ENCODE assay signal across 12 cellular contexts in the genomic region with DNA sequence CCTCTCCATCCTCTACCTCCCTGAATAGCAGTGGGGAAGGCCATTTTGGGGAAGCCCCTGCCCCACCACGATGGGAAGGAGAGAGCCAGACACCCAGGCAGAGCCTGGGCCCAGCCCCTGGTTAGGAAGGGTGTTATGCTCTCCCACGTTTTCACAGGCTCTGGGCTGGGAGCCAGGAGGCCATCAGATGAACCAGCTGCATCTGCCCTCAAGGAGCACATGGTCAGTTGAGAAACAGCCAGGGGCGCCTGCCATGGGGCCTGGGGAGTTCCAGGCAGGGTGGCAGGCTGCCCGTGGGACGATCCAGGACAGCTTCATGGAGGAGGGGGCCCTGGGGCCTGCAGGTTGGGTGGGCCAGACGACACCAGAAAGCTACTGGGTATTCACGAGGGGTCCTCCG. TPM values are rescaled to one million over a fixed set of nuclear protein-coding genes. Genes with fewer than 3 reads are reported as not detected.
A peak's percentile ranks its signal among the peaks of the same experiment; 100 is the strongest.
DNase-seq lines count a peak whose midpoint lies in the region; ATAC-seq and TF ChIP-seq lines count a peak whose summit lies in the region.
"Had no signal": no experiment of that assay in that cellular context is flagged by ENCODE, and none has a peak within 500 bp of the region (broad histone marks: within the 10 kb centered on the region; RNA-seq: fewer than 3 reads in every experiment).

No MANE protein-coding gene starts in this region.

- H3K27me3 Mint-ChIP-seq in activated CD4-positive, alpha-beta T cell treated with anti-CD3 and anti-CD28 coated beads for 36 hours: no peaks in the 10 kb centered on the region

- intact Hi-C loops in activated CD4-positive, alpha-beta T cell treated with anti-CD3 and anti-CD28 coated beads for 36 hours (cut with DNase I, micrococcal nuclease): no loop called here
- intact Hi-C loops in left ventricle myocardium inferior (cut with micrococcal nuclease): no loop called here
- intact Hi-C loops in thyroid gland (cut with DNase I): no loop called here

- no peak overlapping the region for H3K4me3 ChIP-seq in left ventricle myocardium inferior
- no peak overlapping the region for H3K4me3 ChIP-seq in thyroid gland (replicated peaks in 1 of 3)
- H3K4me3 ChIP-seq: left lung, neural progenitor cell had no signal

- H3K27ac ChIP-seq in angular gyrus (ENCODE audit: low read depth, low read length) (peak overlapping the region; percentile 50), left ventricle myocardium inferior (replicated peaks) (peak overlapping the region; percentile 66), thyroid gland (no peak overlapping the region)
- H3K27ac ChIP-seq: left lung, neural progenitor cell had no signal

- 83 to 91% methylated on average over 6 to 8 of the region's 8 CpGs for WGBS in thyroid gland, 2 donors

- H3K27me3 ChIP-seq in left ventricle myocardium inferior (ENCODE audit: low read depth) (no peaks in the 10 kb centered on the region), thyroid gland (no peaks in the 10 kb centered on the region)

- no peaks in the 10 kb centered on the region for H3K36me3 Mint-ChIP-seq in activated CD4-positive, alpha-beta T cell treated with anti-CD3 and anti-CD28 coated beads for 36 hours (ENCODE audit: low read depth)
- H3K36me3 Mint-ChIP-seq: neural progenitor cell had no signal

- H3K27ac Mint-ChIP-seq in activated CD4-positive, alpha-beta T cell treated with anti-CD3 and anti-CD28 coated beads for 36 hours: no peak overlapping the region
- H3K27ac Mint-ChIP-seq: neural progenitor cell had no signal

- no peaks in the 10 kb centered on the region for H3K36me3 ChIP-seq in left ventricle myocardium inferior
- H3K36me3 ChIP-seq in thyroid gland: no peaks in the 10 kb centered on the region
- H3K36me3 ChIP-seq: left lung, neural progenitor cell had no signal

- no peak for ATAC-seq in activated CD4-positive, alpha-beta T cell treated with anti-CD3 and anti-CD28 coated beads for 36 hours
- no peak for ATAC-seq in HG03457 (IDR thresholded peaks at IDR 0.05; ENCODE audit: unreplicated experiment)
- ATAC-seq: left lung had no signal

- peak; percentile 3 for DNase-seq in activated CD4-positive, alpha-beta T cell treated with anti-CD3 and anti-CD28 coated beads for 36 hours
- DNase-seq in activated CD4-positive, alpha-beta T cell treated with anti-CD3 and anti-CD28 coated beads, Interleukin-2, amount 50 U/mL, for 4 hours: no peak
- DNase-seq in left ventricle myocardium inferior: peak; percentile 83
- DNase-seq in thyroid gland: peak; percentile 20 to 42
- no peak for DNase-seq in ureter (ENCODE audit: low spot score)
- DNase-seq in DMS114 treated with DMSO at 0.1 percent for 48 hours (lab: John Stamatoyannopoulos, UW; ENCODE audit: unreplicated experiment): no peak
- DNase-seq: DMS79, NCI-H526 had no signal

- no peak for TF ChIP-seq CTCF in left ventricle myocardium inferior (IDR thresholded peaks at IDR 0.05; ENCODE audit: borderline replicate concordance)
- no peak for TF ChIP-seq CTCF in thyroid gland (IDR thresholded peaks at IDR 0.05)

- CTCF ChIA-PET in activated CD4-positive, alpha-beta T cell treated with anti-CD3 and anti-CD28 coated beads for 36 hours (lab: Charles Lee): interaction anchor here (1.1 kb wide), 1 partner anchor 37 kb away, joined by 4 read pairs; no protein-coding TSS in a partner anchor

- H3K4me1 Mint-ChIP-seq in activated CD4-positive, alpha-beta T cell treated with anti-CD3 and anti-CD28 coated beads for 36 hours: no peaks in the 10 kb centered on the region

- no peak overlapping the region for H3K4me3 Mint-ChIP-seq in activated CD4-positive, alpha-beta T cell treated with anti-CD3 and anti-CD28 coated beads for 36 hours
- H3K4me3 Mint-ChIP-seq: neural progenitor cell had no signal

- TF ChIP-seq POLR2A in thyroid gland (IDR thresholded peaks at IDR 0.05): no peak

- no peaks in the 10 kb centered on the region for H3K9me3 Mint-ChIP-seq in activated CD4-positive, alpha-beta T cell treated with anti-CD3 and anti-CD28 coated beads for 36 hours (ENCODE audit: low read depth)
- H3K9me3 Mint-ChIP-seq: neural progenitor cell had no signal

- H3K4me1 ChIP-seq in left ventricle myocardium inferior: peaks cover 88% of the 10 kb centered on the region
- peaks cover 7 to 15% of the 10 kb centered on the region in 2 donors for H3K4me1 ChIP-seq in thyroid gland
- H3K4me1 ChIP-seq: left lung had no signal

- POLR2A ChIA-PET in activated CD4-positive, alpha-beta T cell treated with anti-CD3 and anti-CD28 coated beads for 36 hours (lab: Charles Lee): no interaction called here

- no peaks in the 10 kb centered on the region for H3K9me3 ChIP-seq in left ventricle myocardium inferior (replicated peaks)
- no peaks in the 10 kb centered on the region for H3K9me3 ChIP-seq in thyroid gland
- H3K9me3 ChIP-seq: left lung had no signal

RNA-seq across cellular contexts. Expression of a gene that starts 47.5 kb away (rescaled TPM):
- total RNA-seq in activated CD4-positive, alpha-beta T cell treated with anti-CD3 and anti-CD28 coated beads for 36 hours: 1 to 10 TPM; 1.1 to 1.8 TPM
- total RNA-seq in left ventricle myocardium inferior: 98.0 TPM
- 10 to 100 TPM in 3 of 4 donors, 1 to 10 TPM in 1; 7.0 to 19.3 (median 18.5) TPM for total RNA-seq in thyroid gland
- total RNA-seq in ureter: not detected

Comparison
In these comparisons a context has a peak if more than half of its experiments do, and no peak if none do; other contexts are left out.
1. DNase-seq: peak in activated CD4-positive, alpha-beta T cell treated with anti-CD3 and anti-CD28 coated beads for 36 hours (single experiment), left ventricle myocardium inferior (single experiment) and thyroid gland (2 of 2); none in activated CD4-positive, alpha-beta T cell treated with anti-CD3 and anti-CD28 coated beads, Interleukin-2, amount 50 U/mL, for 4 hours (0 of 2), ureter (single experiment) and DMS114 treated with DMSO at 0.1 percent for 48 hours (single experiment).
2. H3K27ac ChIP-seq: peak in angular gyrus (single experiment) and left ventricle myocardium inferior (single experiment); none in thyroid gland (0 of 3).